In genomic region chr9:115443890-115444289, GRCh38 we compare ENCODE assay signal across 23 cellular contexts.
"Had no signal": no experiment of that assay in that cellular context is flagged by ENCODE, and none has a peak within 500 bp of the region (broad histone marks: within the 10 kb centered on the region; RNA-seq: fewer than 3 reads in every experiment).

No MANE protein-coding gene starts in this region.

- H3K27ac Mint-ChIP-seq: mesothelial cell of epicardium; naive B cell; natural killer cell treated with Interleukin-12 subunit alpha and Interleukin-12 subunit beta and Interleukin-15 and Interleukin-18, amount 100 ng/mL, for 72 hours; neural progenitor cell; progenitor cell of endocrine pancreas; stimulated activated memory B cell treated with anti-CD40 and anti-IgM and Interleukin-4, amounts not matched to agents 10 μg/mL and 1 μg/mL and 100 μg/mL, for 72 hours; stimulated activated naive CD8-positive, alpha-beta T cell treated with anti-CD3 and anti-CD28 coated beads, Interleukin-15, Interleukin-2, amounts not matched to agents 100 ng/mL and 50 ng/mL, for 24 hours had no signal

- H3K27me3 Mint-ChIP-seq: naive B cell; natural killer cell treated with Interleukin-12 subunit alpha and Interleukin-12 subunit beta and Interleukin-15 and Interleukin-18, amount 100 ng/mL, for 72 hours; progenitor cell of endocrine pancreas; stimulated activated naive CD8-positive, alpha-beta T cell treated with anti-CD3 and anti-CD28 coated beads, Interleukin-15, Interleukin-2, amounts not matched to agents 100 ng/mL and 50 ng/mL, for 24 hours had no signal

- H3K4me1 ChIP-seq: gastrocnemius medialis, neural progenitor cell, parathyroid adenoma had no signal

- FAIRE-seq: kidney had no signal

- H3K36me3 ChIP-seq: gastrocnemius medialis, neural progenitor cell had no signal

- H3K36me3 Mint-ChIP-seq: mesothelial cell of epicardium; naive B cell; natural killer cell treated with Interleukin-12 subunit alpha and Interleukin-12 subunit beta and Interleukin-15 and Interleukin-18, amount 100 ng/mL, for 72 hours; neural progenitor cell; stimulated activated memory B cell treated with anti-CD40 and anti-IgM and Interleukin-4, amounts not matched to agents 10 μg/mL and 1 μg/mL and 100 μg/mL, for 72 hours had no signal

- H3K4me1 Mint-ChIP-seq: naive B cell; neural progenitor cell; stimulated activated memory B cell treated with anti-CD40 and anti-IgM and Interleukin-4, amounts not matched to agents 10 μg/mL and 1 μg/mL and 100 μg/mL, for 72 hours had no signal

- H3K4me3 Mint-ChIP-seq: mesothelial cell of epicardium; naive B cell; natural killer cell treated with Interleukin-12 subunit alpha and Interleukin-12 subunit beta and Interleukin-15 and Interleukin-18, amount 100 ng/mL, for 72 hours; neural progenitor cell; stimulated activated memory B cell treated with anti-CD40 and anti-IgM and Interleukin-4, amounts not matched to agents 10 μg/mL and 1 μg/mL and 100 μg/mL, for 72 hours; stimulated activated naive CD8-positive, alpha-beta T cell treated with anti-CD3 and anti-CD28 coated beads, Interleukin-15, Interleukin-2, amounts not matched to agents 100 ng/mL and 50 ng/mL, for 24 hours had no signal

- DNase-seq: cerebellar nuclear complex; dorsolateral prefrontal cortex; effector CD4-positive, alpha-beta T cell; gastrocnemius medialis; head of caudate nucleus; kidney; mesenchymal stem cell; mucosa of descending colon; naive B cell; stimulated activated CD4-positive, alpha-beta T cell treated with anti-CD3 and anti-CD28 coated beads, Interleukin-2, amount 100 ng/mL, for 24 hours; stimulated activated CD4-positive, alpha-beta T cell treated with anti-CD3 and anti-CD28 coated beads, Interleukin-4, amount 100 ng/mL, for 4 hours; trophoblast cell had no signal

- H3K27ac ChIP-seq: dorsolateral prefrontal cortex, gastrocnemius medialis, neural progenitor cell, parathyroid adenoma had no signal

- H3K9me3 ChIP-seq: gastrocnemius medialis, mucosa of descending colon had no signal

- H3K27me3 ChIP-seq: gastrocnemius medialis, neural progenitor cell had no signal

- H3K4me3 ChIP-seq: dorsolateral prefrontal cortex, gastrocnemius medialis, mucosa of descending colon, neural progenitor cell, smooth muscle cell had no signal

- ATAC-seq: esophagus mucosa; gastrocnemius medialis; left lobe of liver; mucosa of descending colon; natural killer cell treated with Interleukin-12 subunit alpha and Interleukin-12 subunit beta and Interleukin-15 and Interleukin-18, amount 100 ng/mL, for 72 hours; sciatic nerve; stimulated activated memory B cell treated with anti-CD40 and anti-IgM and Interleukin-4, amounts not matched to agents 10 μg/mL and 1 μg/mL and 100 μg/mL, for 72 hours had no signal

- H3K9me3 Mint-ChIP-seq: mesothelial cell of epicardium; neural progenitor cell; stimulated activated memory B cell treated with anti-CD40 and anti-IgM and Interleukin-4, amounts not matched to agents 10 μg/mL and 1 μg/mL and 100 μg/mL, for 72 hours; stimulated activated naive CD8-positive, alpha-beta T cell treated with anti-CD3 and anti-CD28 coated beads, Interleukin-15, Interleukin-2, amounts not matched to agents 100 ng/mL and 50 ng/mL, for 24 hours had no signal
